33 cellular contexts compared by ENCODE assay signal in genomic region chr16:1949507-1949906, GRCh38. TPM values are rescaled to one million over a fixed set of nuclear protein-coding genes. Genes with fewer than 3 reads are reported as not detected.
"Had no signal": no experiment of that assay in that cellular context is flagged by ENCODE, and none has a peak within 500 bp of the region (broad histone marks: within the 10 kb centered on the region; RNA-seq: fewer than 3 reads in every experiment).

No MANE protein-coding gene starts in this region.

- FAIRE-seq: astrocyte, colon had no signal

- H3K4me3 Mint-ChIP-seq: activated B cell treated with CpG ODN at 0.5 μM for 24 hours; activated CD4-positive, alpha-beta memory T cell treated with anti-CD3 and anti-CD28 coated beads, Interleukin-2, amount 10 ng/mL, durations not matched to agents 7 days and 5 days; activated CD4-positive, alpha-beta T cell treated with anti-CD3 and anti-CD28 coated beads for 36 hours; activated CD4-positive, alpha-beta T cell treated with anti-CD3 and anti-CD28 coated beads, Interleukin-2, amount 10 ng/mL, durations not matched to agents 24 days and 14 days; activated naive CD8-positive, alpha-beta T cell; activated T-cell treated with anti-CD3 and anti-CD28 coated beads, Interleukin-2, amount 50 U/mL, for 4 hours; activated T-helper 17 cell treated with anti-CD3 and anti-CD28 coated beads, Interleukin-2, amount 50 U/mL, for 72 hours; effector memory CD8-positive, alpha-beta T cell; T-cell; T-helper 1 cell treated with Interleukin-12 subunit alpha and Interleukin-12 subunit beta and Interleukin-4 antibody, amounts not matched to agents 30 μg/mL and 1 μg/mL, for 36 hours had no signal

- DNase-seq: activated B cell treated with CpG ODN at 0.5 μM for 24 hours; activated CD4-positive, alpha-beta memory T cell treated with anti-CD3 and anti-CD28 coated beads, Interleukin-2, amount 10 ng/mL, durations not matched to agents 7 days and 5 days; activated CD4-positive, alpha-beta T cell treated with anti-CD3 and anti-CD28 coated beads for 36 hours; activated CD4-positive, alpha-beta T cell treated with anti-CD3 and anti-CD28 coated beads, Interleukin-2, amount 10 ng/mL, durations not matched to agents 24 days and 14 days; activated effector memory CD4-positive, alpha-beta T cell treated with Interleukin-2 at 50 U/mL for 16 hours; activated gamma-delta T cell treated with Interleukin-2 at 50 U/mL for 16 hours; activated naive CD4-positive, alpha-beta T cell treated with anti-CD3 and anti-CD28 coated beads, Interleukin-2, amount 50 U/mL, for 16 hours; activated naive CD4-positive, alpha-beta T cell treated with Interleukin-2 at 50 U/mL for 16 hours; activated T-cell treated with anti-CD3 and anti-CD28 coated beads, Interleukin-2, amount 50 U/mL, for 4 hours; amniotic stem cell; anterior cingulate cortex; brain microvascular endothelial cell; caudate nucleus; cortex of kidney; dermis blood vessel endothelial cell; effector CD4-positive, alpha-beta T cell; effector memory CD8-positive, alpha-beta T cell; esophagus squamous epithelium; foreskin melanocyte; SW 1271; T-cell; T-helper 9 cell; WERI-Rb-1 had no signal

- H3K36me3 ChIP-seq: brain microvascular endothelial cell, esophagus squamous epithelium, WERI-Rb-1 had no signal

- H3K4me1 Mint-ChIP-seq: activated B cell treated with CpG ODN at 0.5 μM for 24 hours had no signal

- H3K4me3 ChIP-seq: esophagus squamous epithelium had no signal

- H3K36me3 Mint-ChIP-seq: activated naive CD8-positive, alpha-beta T cell; T-cell had no signal

- H3K9me3 Mint-ChIP-seq: activated B cell treated with CpG ODN at 0.5 μM for 24 hours; activated CD4-positive, alpha-beta memory T cell treated with anti-CD3 and anti-CD28 coated beads, Interleukin-2, amount 10 ng/mL, durations not matched to agents 7 days and 5 days; activated CD4-positive, alpha-beta T cell treated with anti-CD3 and anti-CD28 coated beads, Interleukin-2, amount 10 ng/mL, durations not matched to agents 24 days and 14 days; activated T-cell treated with anti-CD3 and anti-CD28 coated beads, Interleukin-2, amount 50 U/mL, for 4 hours; activated T-helper 17 cell treated with anti-CD3 and anti-CD28 coated beads, Interleukin-2, amount 50 U/mL, for 72 hours; effector memory CD8-positive, alpha-beta T cell; T-cell; T-helper 1 cell treated with Interleukin-12 subunit alpha and Interleukin-12 subunit beta and Interleukin-4 antibody, amounts not matched to agents 30 μg/mL and 1 μg/mL, for 36 hours had no signal

- H3K27me3 Mint-ChIP-seq: activated B cell treated with CpG ODN at 0.5 μM for 24 hours; activated CD4-positive, alpha-beta T cell treated with anti-CD3 and anti-CD28 coated beads for 36 hours; activated naive CD8-positive, alpha-beta T cell; activated T-helper 17 cell treated with anti-CD3 and anti-CD28 coated beads, Interleukin-2, amount 50 U/mL, for 72 hours; T-cell had no signal

- H3K27me3 ChIP-seq: brain microvascular endothelial cell, esophagus squamous epithelium had no signal

- H3K27ac ChIP-seq: brain microvascular endothelial cell, WERI-Rb-1 had no signal

- H3K9me3 ChIP-seq: esophagus squamous epithelium had no signal

- H3K27ac Mint-ChIP-seq: activated B cell treated with CpG ODN at 0.5 μM for 24 hours; activated CD4-positive, alpha-beta memory T cell treated with anti-CD3 and anti-CD28 coated beads, Interleukin-2, amount 10 ng/mL, durations not matched to agents 7 days and 5 days; activated CD4-positive, alpha-beta T cell treated with anti-CD3 and anti-CD28 coated beads for 36 hours; activated CD4-positive, alpha-beta T cell treated with anti-CD3 and anti-CD28 coated beads, Interleukin-2, amount 10 ng/mL, durations not matched to agents 24 days and 14 days; activated naive CD8-positive, alpha-beta T cell; activated T-helper 17 cell treated with anti-CD3 and anti-CD28 coated beads, Interleukin-2, amount 50 U/mL, for 72 hours; effector memory CD8-positive, alpha-beta T cell; T-cell; T-helper 1 cell treated with Interleukin-12 subunit alpha and Interleukin-12 subunit beta and Interleukin-4 antibody, amounts not matched to agents 30 μg/mL and 1 μg/mL, for 36 hours had no signal

- ATAC-seq: activated CD4-positive, alpha-beta T cell treated with anti-CD3 and anti-CD28 coated beads for 36 hours; activated CD4-positive, CD25-positive, alpha-beta regulatory T cell treated with anti-CD3 and anti-CD28 coated beads, Interleukin-2, amount 50 U/mL, for 24 hours; activated T-cell treated with anti-CD3 and anti-CD28 coated beads, Interleukin-2, amount 50 U/mL, for 4 hours; activated T-helper 17 cell treated with anti-CD3 and anti-CD28 coated beads, Interleukin-2, amount 50 U/mL, for 72 hours; effector memory CD8-positive, alpha-beta T cell; T-cell had no signal

RNA-seq across cellular contexts. Expression of gene RPL3L, which starts 5.0 kb away (rescaled TPM):
- total RNA-seq: activated B cell treated with CpG ODN at 0.5 μM for 24 hours; activated CD4-positive, alpha-beta memory T cell treated with anti-CD3 and anti-CD28 coated beads, Interleukin-2, amount 10 ng/mL, durations not matched to agents 7 days and 5 days; activated CD4-positive, alpha-beta T cell treated with anti-CD3 and anti-CD28 coated beads for 36 hours; activated T-cell treated with anti-CD3 and anti-CD28 coated beads, Interleukin-2, amount 50 U/mL, for 4 hours; astrocyte; chondrocyte; dermis blood vessel endothelial cell; esophagus squamous epithelium; fibroblast of lung; fibroblast of villous mesenchyme; T-cell; T-helper 2 cell treated with Interferon-gamma antibody and Interleukin-4, amounts not matched to agents 100 ng/mL and 5 ng/mL, for 36 hours had no signal
- polyA plus RNA-seq: fibroblast of lung had no signal

RNA-seq across cellular contexts. Expression of gene RNF151, which starts 17.1 kb away (rescaled TPM):
- total RNA-seq: activated B cell treated with CpG ODN at 0.5 μM for 24 hours; activated CD4-positive, alpha-beta memory T cell treated with anti-CD3 and anti-CD28 coated beads, Interleukin-2, amount 10 ng/mL, durations not matched to agents 7 days and 5 days; activated CD4-positive, alpha-beta T cell treated with anti-CD3 and anti-CD28 coated beads for 36 hours; activated CD4-positive, alpha-beta T cell treated with anti-CD3 and anti-CD28 coated beads, Interleukin-2, amount 10 ng/mL, durations not matched to agents 24 days and 14 days; astrocyte; chondrocyte; dermis blood vessel endothelial cell; esophagus squamous epithelium; fibroblast of lung; fibroblast of villous mesenchyme had no signal
- polyA plus RNA-seq: fibroblast of lung had no signal
